In genomic region chr4:153222790-153223417, GRCh38 we compare ENCODE assay signal across 8 cellular contexts. TPM values are rescaled to one million over a fixed set of nuclear protein-coding genes. Genes with fewer than 3 reads are reported as not detected.
A peak's percentile ranks its signal among the peaks of the same experiment; 100 is the strongest.
DNase-seq lines count a peak whose midpoint lies in the region; ATAC-seq lines count a peak whose summit lies in the region.

No MANE protein-coding gene starts in this region.

- ATAC-seq in HG02763 (IDR thresholded peaks at IDR 0.05; ENCODE audit: unreplicated experiment) (peak; percentile 49), Right ventricle myocardium inferior (peak; percentile 90)

- H3K36me3 Mint-ChIP-seq in activated naive CD8-positive, alpha-beta T cell treated with anti-CD3 and anti-CD28 coated beads for 36 hours: peaks cover 9% of the 10 kb centered on the region

- intact Hi-C loops in Right ventricle myocardium inferior (cut with DNase I): loop anchor here (10.0 kb wide), 1 partner anchor 242 kb away; the partner anchor contains the start of gene TMEM131L

- H3K27ac Mint-ChIP-seq in activated naive CD8-positive, alpha-beta T cell treated with anti-CD3 and anti-CD28 coated beads for 36 hours: peak overlapping the region; percentile 39

- peaks cover 9% of the 10 kb centered on the region for H3K9me3 Mint-ChIP-seq in activated naive CD8-positive, alpha-beta T cell treated with anti-CD3 and anti-CD28 coated beads for 36 hours

- peaks cover 32% of the 10 kb centered on the region for H3K27me3 Mint-ChIP-seq in activated naive CD8-positive, alpha-beta T cell treated with anti-CD3 and anti-CD28 coated beads for 36 hours

- H3K4me1 Mint-ChIP-seq in activated naive CD8-positive, alpha-beta T cell treated with anti-CD3 and anti-CD28 coated beads for 36 hours: peaks cover 39% of the 10 kb centered on the region

- DNase-seq in NCI-H2081 (lab: John Stamatoyannopoulos, UW) (peak; percentile 15 to 28), NCI-H2081 treated with DMSO at 0.1 percent for 48 hours (lab: John Stamatoyannopoulos, UW) (no peak), NOMO-1 treated with dmso at 0.1 percent for 144 hours (lab: John Stamatoyannopoulos, UW; ENCODE audit: unreplicated experiment) (peak; percentile 33), Right ventricle myocardium inferior (ENCODE audit: missing footprints) (peak; percentile 80), nucleus accumbens (lab: John Stamatoyannopoulos, UW) (peak in 48 of 56 donors; percentile 6 to 81 (median 54)), NCI-H2029 treated with DMSO at 0.1 percent for 48 hours (lab: John Stamatoyannopoulos, UW) (no peak)
- peak; percentile 34 for DNase-seq in activated naive CD8-positive, alpha-beta T cell treated with anti-CD3 and anti-CD28 coated beads for 36 hours

- H3K4me3 Mint-ChIP-seq in activated naive CD8-positive, alpha-beta T cell treated with anti-CD3 and anti-CD28 coated beads for 36 hours: peak overlapping the region; percentile 79

RNA-seq across cellular contexts. Expression of gene TRIM2, which starts 18.7 kb away (rescaled TPM):
- under 1 TPM; 0.54 to 0.76 TPM for total RNA-seq in activated naive CD8-positive, alpha-beta T cell treated with anti-CD3 and anti-CD28 coated beads for 36 hours
- 14.7 TPM for total RNA-seq in Right ventricle myocardium inferior

Comparison
In these comparisons a context has a peak if more than half of its experiments do, and no peak if none do; other contexts are left out.
1. DNase-seq: peak in NCI-H2081 (2 of 2), NOMO-1 treated with dmso at 0.1 percent for 144 hours (single experiment), activated naive CD8-positive, alpha-beta T cell treated with anti-CD3 and anti-CD28 coated beads for 36 hours (single experiment), Right ventricle myocardium inferior (single experiment) and nucleus accumbens (48 of 56); none in NCI-H2081 treated with DMSO at 0.1 percent for 48 hours (single experiment) and NCI-H2029 treated with DMSO at 0.1 percent for 48 hours (single experiment).